ENCODE assay signal across 10 cellular contexts in the genomic region with DNA sequence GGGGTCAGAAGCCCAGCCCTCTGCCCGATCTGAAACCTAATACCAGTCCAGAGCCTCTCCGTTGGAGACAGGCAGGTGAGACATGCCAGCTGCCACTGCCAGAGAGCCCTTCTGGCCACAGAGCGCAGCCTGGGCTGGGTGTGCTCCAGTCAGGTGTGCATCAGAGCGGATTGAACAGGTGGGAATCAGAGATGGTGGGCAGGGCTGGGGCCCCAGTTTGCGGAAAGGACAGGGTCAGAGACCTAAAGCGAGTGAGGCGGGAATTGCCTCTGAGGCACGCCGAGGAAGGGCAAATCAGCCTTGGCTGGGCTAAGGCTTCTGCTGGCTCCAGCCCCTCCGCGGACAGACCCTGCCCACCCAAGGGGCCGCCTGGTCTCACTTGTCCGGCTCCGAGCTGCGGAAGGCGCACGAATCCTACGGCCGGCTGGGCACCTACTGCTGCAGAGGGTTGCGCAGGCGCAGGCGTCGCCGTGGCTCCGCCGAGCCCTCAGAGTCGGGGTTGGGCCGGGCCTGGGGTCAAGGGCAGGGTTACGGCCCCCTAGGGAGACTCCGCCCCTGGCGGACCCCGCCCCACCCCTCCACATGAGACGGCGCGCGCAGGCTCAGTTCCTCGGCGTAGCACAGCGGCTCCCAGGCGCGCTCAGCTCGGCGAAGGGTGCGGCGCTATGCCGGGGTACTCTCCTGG. TPM values are rescaled to one million over a fixed set of nuclear protein-coding genes. Genes with fewer than 3 reads are reported as not detected.
DNase-seq lines count a peak whose midpoint lies in the region; ATAC-seq, FAIRE-seq and TF ChIP-seq lines count a peak whose summit lies in the region.
"Had no signal": no experiment of that assay in that cellular context is flagged by ENCODE, and none has a peak within 500 bp of the region (broad histone marks: within the 10 kb centered on the region; RNA-seq: fewer than 3 reads in every experiment).

No MANE protein-coding gene starts in this region.

- H3K9ac ChIP-seq in liver (ENCODE audit: low read depth in 1 of 2, low read length in 2 of 2) = no peak overlapping the region
- no peak overlapping the region for H3K9ac ChIP-seq in HepG2 (ENCODE audit: insufficient read depth, low read depth, low read length)
- H3K9ac ChIP-seq in neural cell (ENCODE audit: low read length) = no peak overlapping the region

- H3K36me3 ChIP-seq in liver (ENCODE audit: control insufficient read depth in 4 of 4, insufficient read depth in 3 of 4, low read depth in 1 of 4, low read length in 3 of 4) (no peaks in the 10 kb centered on the region), HepG2 (replicated peaks in 1 of 2; ENCODE audit: control insufficient read depth in 1 of 2, insufficient read depth in 2 of 2, low read length in 2 of 2) (no peaks in the 10 kb centered on the region), cardiac muscle cell (no peaks in the 10 kb centered on the region), neural cell (ENCODE audit: insufficient read depth, low read length) (no peaks in the 10 kb centered on the region)

- no peak overlapping the region for H3K4me2 ChIP-seq in HepG2 (ENCODE audit: low read depth, low read length)
- H3K4me2 ChIP-seq in neural cell (ENCODE audit: low read length) = no peak overlapping the region

- intact Hi-C loops in HepG2 (cut with micrococcal nuclease; ENCODE audit: unreplicated experiment) = no loop called here

- FAIRE-seq in HepG2 (lab: Jason Lieb, UNC) = no peak
- FAIRE-seq: H54 had no signal

- TF ChIP-seq RAD21 in liver (IDR thresholded peaks at IDR 0.05) (no peak), HepG2 (CRISPR knock-in tag; IDR thresholded peaks at IDR 0.05) (no peak), neural cell (conservative IDR thresholded peaks at IDR 0.05) (no peak)

- ATAC-seq in HepG2 = no peak

- no peak overlapping the region for H2AFZ ChIP-seq in HepG2 (ENCODE audit: low read length)
- H2AFZ ChIP-seq in neural cell (ENCODE audit: low read depth, low read length) = no peak overlapping the region

- WGBS in liver = 10% methylated on average over 46 of the region's 46 CpGs
- WGBS in HepG2 (ENCODE audit: low lambda C conversion rate) = 76% methylated on average over 7 of the region's 46 CpGs

- DNase-seq in HepG2 (ENCODE audit: low spot score) (no peak), cardiac muscle cell (ENCODE audit: low read depth in 1 of 2, low spot score in 1 of 2) (peak; percentile 49 to 91), glomerular visceral epithelial cell (ENCODE audit: extremely low spot score) (no peak), NCI-H1436 (lab: John Stamatoyannopoulos, UW) (no peak), NCI-H2029 (lab: John Stamatoyannopoulos, UW) (no peak)
- DNase-seq in stimulated activated CD4-positive, alpha-beta T cell treated with anti-CD3 and anti-CD28 coated beads, Interleukin-4, amount 100 ng/mL, for 4 hours = no peak

- H4K20me1 ChIP-seq in HepG2 (ENCODE audit: insufficient read depth, low read length) (no peaks in the 10 kb centered on the region), neural cell (ENCODE audit: insufficient read depth) (no peaks in the 10 kb centered on the region)

- BruUV-seq in HepG2 (replicated peaks; lab: Mats Ljungman, UMichigan) = no TSS peak

- H3K9me3 ChIP-seq in liver (ENCODE audit: control insufficient read depth in 4 of 4, low read length in 3 of 4) (no peaks in the 10 kb centered on the region), HepG2 (ENCODE audit: low read length) (no peaks in the 10 kb centered on the region), cardiac muscle cell (ENCODE audit: low read depth) (no peaks in the 10 kb centered on the region), neural cell (ENCODE audit: low read length) (peaks cover 6% of the 10 kb centered on the region)

- H3K79me2 ChIP-seq in HepG2 (ENCODE audit: insufficient read depth, low read length) = no peaks in the 10 kb centered on the region
- no peaks in the 10 kb centered on the region for H3K79me2 ChIP-seq in neural cell (replicated peaks; ENCODE audit: insufficient read depth, low read length)

- TF ChIP-seq POLR2A in HepG2 (IDR thresholded peaks at IDR 0.05; ENCODE audit: insufficient read depth in 1 of 2, low read depth in 2 of 2, low read length in 2 of 2) = no peak

- POLR2A ChIA-PET in HepG2 (lab: Yijun Ruan, JAX) = no interaction called here

- TF ChIP-seq EP300 in HepG2 (IDR thresholded peaks at IDR 0.05; ENCODE audit: low read depth in 2 of 2, low read length in 2 of 2) (no peak), HepG2 (CRISPR knock-in tag; IDR thresholded peaks at IDR 0.05; ENCODE audit: borderline replicate concordance) (no peak), neural cell (conservative IDR thresholded peaks at IDR 0.05; ENCODE audit: poor library complexity, severe bottlenecking) (no peak)

- no peak for TF ChIP-seq CTCF in liver (IDR thresholded peaks at IDR 0.05; ENCODE audit: low read depth, low read length, missing input control)
- no peak for TF ChIP-seq CTCF in HepG2 (CRISPR knock-in tag; IDR thresholded peaks at IDR 0.05)
- no peak for TF ChIP-seq CTCF in cardiac muscle cell (IDR thresholded peaks at IDR 0.05; ENCODE audit: low read depth, low read length)
- TF ChIP-seq CTCF in neural cell (IDR thresholded peaks at IDR 0.05; ENCODE audit: poor library complexity, severe bottlenecking) = no peak

- no peaks in the 10 kb centered on the region for H3K9me2 ChIP-seq in neural cell (ENCODE audit: insufficient read depth, low read length)

- CTCF ChIA-PET in HepG2 (lab: Yijun Ruan, JAX; ENCODE audit: low intra/inter-chr PET ratio, low total read pairs) = no interaction called here

- peaks cover 1 to 12% (median 6%) of the 10 kb centered on the region in 4 donors for H3K4me1 ChIP-seq in liver (ENCODE audit: control insufficient read depth in 4 of 4, insufficient read depth in 4 of 4, low read length in 3 of 4)
- no peaks in the 10 kb centered on the region for H3K4me1 ChIP-seq in HepG2 (ENCODE audit: insufficient read depth, low read length)
- H3K4me1 ChIP-seq in cardiac muscle cell (ENCODE audit: low read depth) = no peaks in the 10 kb centered on the region

- in situ Hi-C loops in HepG2 (cut with HindIII; ENCODE audit: extremely low pct_ligation_motif_present, low pct_unique_long_range_greater_than_20kb) = no loop called here

- H3K27me3 ChIP-seq in liver (ENCODE audit: control insufficient read depth in 4 of 4, insufficient read depth in 4 of 4, low read length in 3 of 4) = no peaks in the 10 kb centered on the region
- peaks cover 1 to 8% of the 10 kb centered on the region in 2 experiments; a peak in 3 of 5 replicates for H3K27me3 ChIP-seq in HepG2 (ENCODE audit: control insufficient read depth in 1 of 2, insufficient read depth in 2 of 2, low read length in 2 of 2)
- peaks cover 57% of the 10 kb centered on the region for H3K27me3 ChIP-seq in cardiac muscle cell
- H3K27me3 ChIP-seq in neural cell (ENCODE audit: insufficient read depth, low read depth, low read length) = peaks cover 33% of the 10 kb centered on the region

- H3K27ac ChIP-seq in liver (ENCODE audit: low read depth in 1 of 2, low read length in 2 of 2) = no peak overlapping the region
- no peak overlapping the region for H3K27ac ChIP-seq in HepG2 (ENCODE audit: extremely low read length, insufficient read depth, low read length)
- no peak overlapping the region for H3K27ac ChIP-seq in cardiac muscle cell
- no peak overlapping the region for H3K27ac ChIP-seq in neural cell (ENCODE audit: low read length)
- H3K27ac ChIP-seq: VCaP had no signal

- peak overlapping the region; percentile 49 to 61 (median 50) for H3K4me3 ChIP-seq in liver (ENCODE audit: low read depth in 1 of 3, low read length in 3 of 3)
- H3K4me3 ChIP-seq in HepG2 (replicated peaks in 1 of 3; ENCODE audit: insufficient read depth in 1 of 3, low read depth in 2 of 3, low read length in 3 of 3) = no peak overlapping the region
- peak overlapping the region; percentile 23 for H3K4me3 ChIP-seq in cardiac muscle cell
- H3K4me3 ChIP-seq in neural cell (ENCODE audit: low read length) = peak overlapping the region; percentile 50

- H3F3A ChIP-seq in neural cell (ENCODE audit: insufficient read depth, low read length, poor library complexity, severe bottlenecking) = no peaks in the 10 kb centered on the region

RNA-seq across cellular contexts. Expression of a gene that starts 10.3 kb away (rescaled TPM):
- 1 to 10 TPM; 2.5 to 2.7 TPM for total RNA-seq in liver
- polyA plus RNA-seq in liver = 1 to 10 TPM in 1 of 2 donors, under 1 TPM in 1; 0.96 to 2.4 TPM
- total RNA-seq in HepG2 (2016; rRNA removed; fragmentation: Illumina TruSeq; extraction: Trizol) = 0.98 and 1.6 TPM in 2 replicates
- 0.62 and 0.71 TPM in 2 replicates for total RNA-seq in HepG2 (2016; cell fraction: cytosol; rRNA removed; fragmentation: Illumina TruSeq; extraction: Trizol; ENCODE audit: low read depth)
- 1.00 and 1.9 TPM in 2 replicates for total RNA-seq in HepG2 (2016; cell fraction: insoluble cytoplasmic fraction; rRNA removed; fragmentation: Illumina TruSeq; extraction: Trizol)
- total RNA-seq in HepG2 (2016; cell fraction: membrane; rRNA removed; fragmentation: Illumina TruSeq; extraction: Trizol) = 1.8 and 1.9 TPM in 2 replicates
- 0.99 and 1.3 TPM in 2 replicates for total RNA-seq in HepG2 (2016; cell fraction: nucleus; rRNA removed; fragmentation: Illumina TruSeq; extraction: Trizol)
- 0.27 and 0.29 TPM in 2 replicates for polyA plus RNA-seq in HepG2 (2011; rRNA removed)
- polyA plus RNA-seq in HepG2 (2011; cell fraction: cytosol; rRNA removed) = 0.12 and 0.42 TPM in 2 replicates
- polyA plus RNA-seq in HepG2 (2011; cell fraction: nucleus; rRNA removed) = 0.43 and 0.48 TPM in 2 replicates
- 0.38 and 0.53 TPM in 2 replicates for polyA plus RNA-seq in HepG2 (2012)
- 0.38 and 0.65 TPM in 2 replicates for polyA plus RNA-seq in HepG2 (2016; cell fraction: cytosol; fragmentation: Illumina TruSeq; extraction: Trizol; ENCODE audit: low read depth)
- polyA plus RNA-seq in HepG2 (2016; cell fraction: insoluble cytoplasmic fraction; fragmentation: Illumina TruSeq; extraction: Trizol; ENCODE audit: low read depth) = 0.47 and 0.85 TPM in 2 replicates
- polyA plus RNA-seq in HepG2 (2016; cell fraction: membrane; fragmentation: Illumina TruSeq; extraction: Trizol; ENCODE audit: low read depth) = 0.76 and 1.2 TPM in 2 replicates
- polyA plus RNA-seq in HepG2 (2016; cell fraction: nucleus; fragmentation: Illumina TruSeq; extraction: Trizol; ENCODE audit: insufficient read depth, low read depth) = 0.41 and 2.0 TPM in 2 replicates
- 4.2 and 10.4 TPM in 2 replicates for polyA minus RNA-seq in HepG2 (2011; rRNA and poly(A)+ RNA removed; ENCODE audit: low replicate concordance)
- 2.1 TPM in 1 of 2 replicates, not detected in the other for polyA minus RNA-seq in HepG2 (2011; cell fraction: cytosol; rRNA and poly(A)+ RNA removed)
- polyA minus RNA-seq in HepG2 (2011; cell fraction: nucleus; rRNA and poly(A)+ RNA removed) = 0.39 and 1.1 TPM in 2 replicates
- total RNA-seq in cardiac muscle cell = 20.5 and 26.5 TPM in 2 replicates
- polyA plus RNA-seq in cardiac muscle cell = 7.2 and 9.1 TPM in 2 replicates
- 5.7 and 8.2 TPM in 2 replicates for polyA plus RNA-seq in neural cell
- polyA minus RNA-seq in neural cell = 18.5 and 19.7 TPM in 2 replicates

RNA-seq across cellular contexts. Expression of a gene that starts 14.2 kb away (rescaled TPM):
- total RNA-seq in liver (1 to 10 TPM in 1 of 2 donors, under 1 TPM in 1; 0.79 to 3.0 TPM), HepG2 (2016; rRNA removed; fragmentation: Illumina TruSeq; extraction: Trizol) (1.8 and 2.0 TPM in 2 replicates), cardiac muscle cell (3.5 and 4.0 TPM in 2 replicates)
- polyA plus RNA-seq in liver (1 to 10 TPM; 1.9 to 3.2 TPM), HepG2 (2011; rRNA removed) (1.7 and 2.2 TPM in 2 replicates), cardiac muscle cell (6.7 and 11.6 TPM in 2 replicates), neural cell (0.93 and 2.1 TPM in 2 replicates)
- total RNA-seq in HepG2 (2016; cell fraction: cytosol; rRNA removed; fragmentation: Illumina TruSeq; extraction: Trizol; ENCODE audit: low read depth) = 0.53 and 1.0 TPM in 2 replicates
- 1.4 and 2.3 TPM in 2 replicates for total RNA-seq in HepG2 (2016; cell fraction: insoluble cytoplasmic fraction; rRNA removed; fragmentation: Illumina TruSeq; extraction: Trizol)
- total RNA-seq in HepG2 (2016; cell fraction: membrane; rRNA removed; fragmentation: Illumina TruSeq; extraction: Trizol) = 1.3 and 1.5 TPM in 2 replicates
- 1.9 and 2.1 TPM in 2 replicates for total RNA-seq in HepG2 (2016; cell fraction: nucleus; rRNA removed; fragmentation: Illumina TruSeq; extraction: Trizol)
- polyA plus RNA-seq in HepG2 (2011; cell fraction: cytosol; rRNA removed) = 1.7 and 2.2 TPM in 2 replicates
- polyA plus RNA-seq in HepG2 (2011; cell fraction: nucleus; rRNA removed) = 9.9 and 10.1 TPM in 2 replicates
- polyA plus RNA-seq in HepG2 (2012) = 0.88 and 1.6 TPM in 2 replicates
- polyA plus RNA-seq in HepG2 (2016; cell fraction: cytosol; fragmentation: Illumina TruSeq; extraction: Trizol; ENCODE audit: low read depth) = 0.47 and 1.2 TPM in 2 replicates
- polyA plus RNA-seq in HepG2 (2016; cell fraction: insoluble cytoplasmic fraction; fragmentation: Illumina TruSeq; extraction: Trizol; ENCODE audit: low read depth) = 1.7 and 2.2 TPM in 2 replicates
- polyA plus RNA-seq in HepG2 (2016; cell fraction: membrane; fragmentation: Illumina TruSeq; extraction: Trizol; ENCODE audit: low read depth) = 0.94 and 1.7 TPM in 2 replicates
- polyA plus RNA-seq in HepG2 (2016; cell fraction: nucleus; fragmentation: Illumina TruSeq; extraction: Trizol; ENCODE audit: insufficient read depth, low read depth) = 4.0 and 5.0 TPM in 2 replicates
- polyA minus RNA-seq in HepG2 (2011; rRNA and poly(A)+ RNA removed; ENCODE audit: low replicate concordance) = 1.3 and 7.5 TPM in 2 replicates
- 0.69 and 0.79 TPM in 2 replicates for polyA minus RNA-seq in HepG2 (2011; cell fraction: cytosol; rRNA and poly(A)+ RNA removed)
- polyA minus RNA-seq in HepG2 (2011; cell fraction: nucleus; rRNA and poly(A)+ RNA removed) = 1.4 and 2.1 TPM in 2 replicates
- 0.46 and 1.2 TPM in 2 replicates for polyA minus RNA-seq in neural cell

Comparison
In these comparisons a context has a peak if more than half of its experiments do, and no peak if none do; other contexts are left out.
1. H3K4me3 ChIP-seq: peak in liver (3 of 3), cardiac muscle cell (single experiment) and neural cell (single experiment); none in HepG2 (0 of 3).
2. DNase-seq: peak in cardiac muscle cell (2 of 2); none in HepG2 (single experiment), glomerular visceral epithelial cell (single experiment), stimulated activated CD4-positive, alpha-beta T cell treated with anti-CD3 and anti-CD28 coated beads, Interleukin-4, amount 100 ng/mL, for 4 hours (0 of 2), NCI-H1436 (single experiment) and NCI-H2029 (single experiment).